20 cellular contexts compared by ENCODE assay signal in the genomic region with DNA sequence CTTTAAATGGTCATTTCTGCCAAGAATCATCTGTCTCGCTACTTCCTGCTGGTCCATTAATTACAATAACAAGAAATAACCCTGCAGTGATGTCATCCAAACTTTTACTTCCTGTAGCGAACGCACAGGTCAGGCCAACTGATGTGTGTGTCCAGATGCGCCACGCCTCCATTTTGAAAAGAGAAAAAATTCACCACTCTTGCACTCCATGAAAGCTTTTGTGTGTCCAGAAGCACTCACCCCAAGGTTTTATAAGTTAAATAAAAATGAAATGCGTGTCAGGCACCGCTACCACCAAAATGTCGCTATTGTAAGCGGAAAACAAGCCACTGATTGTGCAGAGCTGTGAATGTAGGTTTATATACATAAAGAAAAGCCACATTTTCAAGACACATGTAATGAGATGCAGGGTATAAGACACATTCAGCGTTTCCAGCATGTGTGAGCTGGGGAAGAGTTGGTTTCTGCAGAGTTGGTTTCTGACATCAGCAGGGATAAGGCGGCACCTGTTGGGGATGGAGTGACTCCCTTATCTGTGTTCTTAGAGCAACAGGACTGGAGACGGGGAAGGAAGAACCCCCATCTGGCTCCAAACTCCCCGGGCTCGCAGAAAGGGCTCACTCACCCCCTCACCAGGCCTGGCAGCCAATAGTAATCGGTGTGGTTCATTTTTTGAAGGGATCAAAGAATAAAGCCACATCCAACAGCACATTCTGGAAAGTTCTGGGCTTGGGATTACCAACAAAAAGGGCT.
DNase-seq lines count a peak whose midpoint lies in the region; ATAC-seq and TF ChIP-seq lines count a peak whose summit lies in the region.
"Had no signal": no experiment of that assay in that cellular context is flagged by ENCODE, and none has a peak within 500 bp of the region (broad histone marks: within the 10 kb centered on the region; RNA-seq: fewer than 3 reads in every experiment).

No MANE protein-coding gene starts in this region.

- H3K4me2 ChIP-seq in mammary epithelial cell (ENCODE audit: insufficient read depth, low read depth, low read length), result no peak overlapping the region

- H3K79me2 ChIP-seq in mammary epithelial cell (ENCODE audit: insufficient read depth, low read length), result peaks cover 99% of the 10 kb centered on the region

- H3K27ac ChIP-seq in mammary epithelial cell (ENCODE audit: insufficient read depth, low read depth, low read length) (no peak overlapping the region), left ventricle myocardium inferior (replicated peaks) (peak overlapping the region; percentile 66), aorta (ENCODE audit: low read depth in 1 of 2, low read length in 2 of 2) (no peak overlapping the region)
- H3K27ac ChIP-seq: 22Rv1, cardiac muscle cell, Peyer's patch, thoracic aorta had no signal

- WGBS in mammary epithelial cell (ENCODE audit: low coverage, missing lambda C conversion rate), result 91% methylated on average over 15 of the region's 15 CpGs
- 85 to 87% methylated on average over 15 of the region's 15 CpGs for WGBS in aorta, 2 donors

- in situ Hi-C loops in mammary epithelial cell (cut with MboI; ENCODE audit: low sequenced_read_pairs in 2 of 2), result no loop called here

- no peaks in the 10 kb centered on the region for H4K20me1 ChIP-seq in mammary epithelial cell (ENCODE audit: insufficient read depth, low read length)

- H3K9me3 Mint-ChIP-seq in MCF 10A (ENCODE audit: unreplicated experiment) (no peaks in the 10 kb centered on the region), nephron (no peaks in the 10 kb centered on the region)
- no peaks in the 10 kb centered on the region for H3K9me3 Mint-ChIP-seq in T-helper 2 cell treated with Interferon-gamma antibody and Interleukin-4, amounts not matched to agents 5 μg/mL and 100 μg/mL, for 36 hours
- H3K9me3 Mint-ChIP-seq: activated naive CD4-positive, alpha-beta T cell treated with anti-CD3 and anti-CD28 coated beads, Interleukin-2, amount 50 U/mL, for 24 hours; CD4-positive, alpha-beta T cell had no signal

- H3K4me1 Mint-ChIP-seq in MCF 10A (ENCODE audit: insufficient read depth, unreplicated experiment), result peaks cover 12% of the 10 kb centered on the region
- H3K4me1 Mint-ChIP-seq in nephron, result peaks cover 37% of the 10 kb centered on the region
- H3K4me1 Mint-ChIP-seq in T-helper 2 cell treated with Interferon-gamma antibody and Interleukin-4, amounts not matched to agents 5 μg/mL and 100 μg/mL, for 36 hours (ENCODE audit: low read depth), result no peaks in the 10 kb centered on the region
- H3K4me1 Mint-ChIP-seq: activated naive CD4-positive, alpha-beta T cell treated with anti-CD3 and anti-CD28 coated beads, Interleukin-2, amount 50 U/mL, for 24 hours had no signal

- H3K4me3 ChIP-seq in mammary epithelial cell (replicated peaks in 1 of 3; ENCODE audit: insufficient read depth in 1 of 3, low read depth in 2 of 3, low read length in 3 of 3) (no peak overlapping the region), left ventricle myocardium inferior (no peak overlapping the region), aorta (ENCODE audit: low read length in 2 of 2) (no peak overlapping the region)
- H3K4me3 ChIP-seq: cardiac muscle cell, GM12878, Peyer's patch, thoracic aorta had no signal

- TF ChIP-seq CTCF in MCF 10A (IDR thresholded peaks at IDR 0.05; ENCODE audit: unreplicated experiment) (no peak), mammary epithelial cell (conservative IDR thresholded peaks at IDR 0.05 in 1 of 2, IDR thresholded peaks at IDR 0.05 in 1 of 2; ENCODE audit: extremely low read depth in 1 of 2, insufficient read depth in 1 of 2, low read depth in 1 of 2, low read length in 2 of 2) (no peak), left ventricle myocardium inferior (IDR thresholded peaks at IDR 0.05; ENCODE audit: borderline replicate concordance) (no peak), nephron (IDR thresholded peaks at IDR 0.05; ENCODE audit: unreplicated experiment in 3 of 3) (no peak)

- no peaks in the 10 kb centered on the region for H3K9me3 ChIP-seq in mammary epithelial cell (replicated peaks; ENCODE audit: insufficient read depth, low read length)
- no peaks in the 10 kb centered on the region for H3K9me3 ChIP-seq in left ventricle myocardium inferior (replicated peaks)
- H3K9me3 ChIP-seq in aorta (ENCODE audit: control insufficient read depth, low read length), result no peaks in the 10 kb centered on the region
- H3K9me3 ChIP-seq: Peyer's patch, thoracic aorta had no signal

- no peak overlapping the region for H3K4me3 Mint-ChIP-seq in MCF 10A (ENCODE audit: unreplicated experiment)
- no peak overlapping the region for H3K4me3 Mint-ChIP-seq in nephron
- H3K4me3 Mint-ChIP-seq in T-helper 2 cell treated with Interferon-gamma antibody and Interleukin-4, amounts not matched to agents 5 μg/mL and 100 μg/mL, for 36 hours, result no peak overlapping the region
- H3K4me3 Mint-ChIP-seq: activated naive CD4-positive, alpha-beta T cell treated with anti-CD3 and anti-CD28 coated beads, Interleukin-2, amount 50 U/mL, for 24 hours; CD4-positive, alpha-beta T cell had no signal

- BruUV-seq in MCF 10A (replicated peaks; lab: Mats Ljungman, UMichigan) (no TSS peak), mammary epithelial cell (replicated peaks; lab: Mats Ljungman, UMichigan) (no TSS peak)

- H3K27me3 ChIP-seq in mammary epithelial cell (ENCODE audit: insufficient read depth, low read length) (no peaks in the 10 kb centered on the region), left ventricle myocardium inferior (ENCODE audit: low read depth) (no peaks in the 10 kb centered on the region), aorta (ENCODE audit: control insufficient read depth in 1 of 2, insufficient read depth in 2 of 2, low read length in 1 of 2) (no peaks in the 10 kb centered on the region)
- H3K27me3 ChIP-seq: cardiac muscle cell, Peyer's patch had no signal

- intact Hi-C loops in MCF 10A (cut with micrococcal nuclease) (no loop called here), mammary epithelial cell (cut with micrococcal nuclease) (no loop called here), left ventricle myocardium inferior (cut with micrococcal nuclease) (no loop called here), aorta (cut with DNase I) (no loop called here)

- peaks cover 62% of the 10 kb centered on the region for H3K36me3 Mint-ChIP-seq in MCF 10A (ENCODE audit: insufficient read depth, unreplicated experiment)
- peaks cover 70% of the 10 kb centered on the region for H3K36me3 Mint-ChIP-seq in nephron (ENCODE audit: low read depth)
- no peaks in the 10 kb centered on the region for H3K36me3 Mint-ChIP-seq in T-helper 2 cell treated with Interferon-gamma antibody and Interleukin-4, amounts not matched to agents 5 μg/mL and 100 μg/mL, for 36 hours (ENCODE audit: low read depth)
- H3K36me3 Mint-ChIP-seq: activated naive CD4-positive, alpha-beta T cell treated with anti-CD3 and anti-CD28 coated beads, Interleukin-2, amount 50 U/mL, for 24 hours had no signal

- no peak overlapping the region for H3K9ac ChIP-seq in mammary epithelial cell (ENCODE audit: insufficient read depth, low read length)

- H3K4me1 ChIP-seq in mammary epithelial cell (ENCODE audit: insufficient read depth, low read length) (no peaks in the 10 kb centered on the region), left ventricle myocardium inferior (peaks cover 61% of the 10 kb centered on the region), aorta (ENCODE audit: control insufficient read depth in 1 of 2, insufficient read depth in 2 of 2, low read length in 2 of 2) (peaks cover 0 to 4% of the 10 kb centered on the region in 2 donors)
- H3K4me1 ChIP-seq: Peyer's patch had no signal

- peak overlapping the region; percentile 36 for H3K27ac Mint-ChIP-seq in MCF 10A (ENCODE audit: low read depth, unreplicated experiment)
- H3K27ac Mint-ChIP-seq in nephron, result peak overlapping the region; percentile 54 to 84 (median 76)
- no peak overlapping the region for H3K27ac Mint-ChIP-seq in T-helper 2 cell treated with Interferon-gamma antibody and Interleukin-4, amounts not matched to agents 5 μg/mL and 100 μg/mL, for 36 hours
- H3K27ac Mint-ChIP-seq: activated naive CD4-positive, alpha-beta T cell treated with anti-CD3 and anti-CD28 coated beads, Interleukin-2, amount 50 U/mL, for 24 hours; CD4-positive, alpha-beta T cell had no signal

- dilution Hi-C loops in mammary epithelial cell (cut with HindIII; ENCODE audit: low sequenced_read_pairs), result loop anchor here (5.0 kb wide), 1 partner anchor 45 kb away; no protein-coding TSS in a partner anchor

- no peak for ATAC-seq in aorta (ENCODE audit: low FRiP score)
- ATAC-seq: GM12878 had no signal

- CTCF ChIA-PET in MCF 10A (lab: Yijun Ruan, JAX), result interaction anchor here (0.5 to 1.3 kb wide), 4 partner anchors 12 to 276 kb away, joined by 3 to 6 read pairs (median 4); no protein-coding TSS in a partner anchor
- CTCF ChIA-PET in mammary epithelial cell (lab: Charles Lee; ENCODE audit: low non-redundant PET), result no interaction called here

- DNase-seq in MCF 10A (ENCODE audit: unreplicated experiment), result no peak
- no peak for DNase-seq in mammary epithelial cell
- DNase-seq in left ventricle myocardium inferior, result no peak
- DNase-seq in aorta, result peak; percentile 30 to 37
- no peak for DNase-seq in activated effector memory CD4-positive, alpha-beta T cell treated with anti-CD3 and anti-CD28 coated beads, Interleukin-2, amount 50 U/mL, for 16 hours
- no peak for DNase-seq in activated T-cell treated with anti-CD3 and anti-CD28 coated beads, Interleukin-2, amount 50 U/mL, for 48 hours
- no peak for DNase-seq in T-helper 2 cell treated with Interferon-gamma antibody and Interleukin-4, amounts not matched to agents 5 μg/mL and 100 μg/mL, for 36 hours (ENCODE audit: low spot score)
- DNase-seq: CD4-positive, alpha-beta T cell; hippocampal formation; mesendoderm; NCI-H1694 treated with DMSO at 0.1 percent for 48 hours; NCI-H526 treated with DMSO at 0.1 percent for 48 hours; Peyer's patch; stimulated activated CD4-positive, alpha-beta T cell treated with anti-CD3 and anti-CD28 coated beads, Interleukin-15, amount 100 ng/mL, for 24 hours had no signal

- H3K27me3 Mint-ChIP-seq in MCF 10A (ENCODE audit: insufficient read depth, unreplicated experiment) (no peaks in the 10 kb centered on the region), nephron (ENCODE audit: low read depth) (no peaks in the 10 kb centered on the region)
- peaks cover 2% of the 10 kb centered on the region for H3K27me3 Mint-ChIP-seq in T-helper 2 cell treated with Interferon-gamma antibody and Interleukin-4, amounts not matched to agents 5 μg/mL and 100 μg/mL, for 36 hours (ENCODE audit: low read depth)

- POLR2A ChIA-PET in MCF 10A (lab: Yijun Ruan, JAX), result interaction anchor here (0.6 kb wide), 1 partner anchor 222 kb away, joined by 3 read pairs; no protein-coding TSS in a partner anchor

- H2AFZ ChIP-seq in mammary epithelial cell (ENCODE audit: low read depth, low read length), result no peak overlapping the region

- peaks cover 9% of the 10 kb centered on the region for H3K36me3 ChIP-seq in mammary epithelial cell (ENCODE audit: insufficient read depth, low read length)
- H3K36me3 ChIP-seq in left ventricle myocardium inferior, result peaks cover 7% of the 10 kb centered on the region
- no peaks in the 10 kb centered on the region for H3K36me3 ChIP-seq in aorta (ENCODE audit: control insufficient read depth in 1 of 2, insufficient read depth in 2 of 2, low read length in 1 of 2)
- H3K36me3 ChIP-seq: cardiac muscle cell, thoracic aorta had no signal

Comparison
In these comparisons a context has a peak if more than half of its experiments do, and no peak if none do; other contexts are left out.
1. DNase-seq: peak in aorta (2 of 2); none in MCF 10A (single experiment), mammary epithelial cell (single experiment), left ventricle myocardium inferior (single experiment), activated effector memory CD4-positive, alpha-beta T cell treated with anti-CD3 and anti-CD28 coated beads, Interleukin-2, amount 50 U/mL, for 16 hours (single experiment), activated T-cell treated with anti-CD3 and anti-CD28 coated beads, Interleukin-2, amount 50 U/mL, for 48 hours (0 of 2) and T-helper 2 cell treated with Interferon-gamma antibody and Interleukin-4, amounts not matched to agents 5 μg/mL and 100 μg/mL, for 36 hours (single experiment).